ENCODE assay signal across 9 cellular contexts in genomic region chr9:114383866-114384231, GRCh38. TPM values are rescaled to one million over a fixed set of nuclear protein-coding genes. Genes with fewer than 3 reads are reported as not detected.
DNase-seq lines count a peak whose midpoint lies in the region; ATAC-seq and TF ChIP-seq lines count a peak whose summit lies in the region.
"Had no signal": no experiment of that assay in that cellular context is flagged by ENCODE, and none has a peak within 500 bp of the region (broad histone marks: within the 10 kb centered on the region; RNA-seq: fewer than 3 reads in every experiment).

No MANE protein-coding gene starts in this region.

- peaks cover 53% of the 10 kb centered on the region for H3K4me1 Mint-ChIP-seq in activated naive CD8-positive, alpha-beta T cell treated with anti-CD3 and anti-CD28 coated beads for 36 hours

- no peak for DNase-seq in left ventricle myocardium inferior
- DNase-seq in Right ventricle myocardium inferior (ENCODE audit: missing footprints): no peak
- no peak for DNase-seq in activated naive CD8-positive, alpha-beta T cell treated with anti-CD3 and anti-CD28 coated beads for 36 hours
- DNase-seq in medulla oblongata (ENCODE audit: extremely low spot score): no peak
- no peak for DNase-seq in inferior parietal cortex (ENCODE audit: extremely low spot score)
- DNase-seq in NCI-H1694 treated with DMSO at 0.1 percent for 48 hours (lab: John Stamatoyannopoulos, UW): no peak

- peak overlapping the region; percentile 99 for H3K27ac Mint-ChIP-seq in activated naive CD8-positive, alpha-beta T cell treated with anti-CD3 and anti-CD28 coated beads for 36 hours
- H3K27ac Mint-ChIP-seq: progenitor cell of endocrine pancreas had no signal

- intact Hi-C loops in left ventricle myocardium inferior (cut with micrococcal nuclease) (no loop called here), Right ventricle myocardium inferior (cut with DNase I) (no loop called here)

- 51% methylated on average over 6 of the region's 6 CpGs for WGBS in urinary bladder

- no peak for ATAC-seq in Right ventricle myocardium inferior

- H3K36me3 Mint-ChIP-seq in activated naive CD8-positive, alpha-beta T cell treated with anti-CD3 and anti-CD28 coated beads for 36 hours: peaks cover 89% of the 10 kb centered on the region

- peak overlapping the region; percentile 98 for H3K4me3 Mint-ChIP-seq in activated naive CD8-positive, alpha-beta T cell treated with anti-CD3 and anti-CD28 coated beads for 36 hours

- H3K9me3 ChIP-seq in left ventricle myocardium inferior (replicated peaks): no peaks in the 10 kb centered on the region
- H3K9me3 ChIP-seq in muscle layer of duodenum (ENCODE audit: control insufficient read depth in 1 of 2, low read length in 2 of 2): no peaks in the 10 kb centered on the region

- TF ChIP-seq CTCF in left ventricle myocardium inferior (IDR thresholded peaks at IDR 0.05; ENCODE audit: borderline replicate concordance): no peak

- H3K4me1 ChIP-seq in left ventricle myocardium inferior: peaks cover 70% of the 10 kb centered on the region
- peaks cover 30 to 60% of the 10 kb centered on the region in 2 donors for H3K4me1 ChIP-seq in muscle layer of duodenum (ENCODE audit: control insufficient read depth in 1 of 2, insufficient read depth in 2 of 2, low read length in 2 of 2)
- H3K4me1 ChIP-seq in urinary bladder (ENCODE audit: insufficient read depth): no peaks in the 10 kb centered on the region

- H3K27me3 ChIP-seq in left ventricle myocardium inferior (ENCODE audit: low read depth) (no peaks in the 10 kb centered on the region), muscle layer of duodenum (ENCODE audit: low read depth, low read length) (no peaks in the 10 kb centered on the region)

- H3K4me3 ChIP-seq in left ventricle myocardium inferior (no peak overlapping the region), muscle layer of duodenum (ENCODE audit: low read depth in 1 of 2, low read length in 2 of 2) (peak overlapping the region in 1 of 2 donors; percentile 39), urinary bladder (ENCODE audit: low read depth, low read length) (no peak overlapping the region)

- H3K27ac ChIP-seq in left ventricle myocardium inferior (replicated peaks): peak overlapping the region; percentile 89
- H3K27ac ChIP-seq in muscle layer of duodenum (ENCODE audit: low read length): peak overlapping the region; percentile 76
- H3K27ac ChIP-seq in urinary bladder (ENCODE audit: low read depth): peak overlapping the region; percentile 78

- peaks cover 3% of the 10 kb centered on the region for H3K27me3 Mint-ChIP-seq in activated naive CD8-positive, alpha-beta T cell treated with anti-CD3 and anti-CD28 coated beads for 36 hours
- H3K27me3 Mint-ChIP-seq: progenitor cell of endocrine pancreas had no signal

- H3K36me3 ChIP-seq in left ventricle myocardium inferior (peaks cover 18% of the 10 kb centered on the region), muscle layer of duodenum (ENCODE audit: control insufficient read depth in 1 of 2, insufficient read depth in 2 of 2, low read length in 2 of 2) (peaks cover 12 to 21% of the 10 kb centered on the region in 2 donors), urinary bladder (ENCODE audit: insufficient read depth) (peaks cover 2% of the 10 kb centered on the region)

- no peaks in the 10 kb centered on the region for H3K9me3 Mint-ChIP-seq in activated naive CD8-positive, alpha-beta T cell treated with anti-CD3 and anti-CD28 coated beads for 36 hours

RNA-seq across cellular contexts. Expression of gene AKNA, which starts 3.9 kb away (rescaled TPM):
- 6.3 TPM for total RNA-seq in left ventricle myocardium inferior
- total RNA-seq in Right ventricle myocardium inferior: 7.1 TPM
- total RNA-seq in activated naive CD8-positive, alpha-beta T cell treated with anti-CD3 and anti-CD28 coated beads for 36 hours: 100 to 1,000 TPM; 129 to 130 TPM
- total RNA-seq in urinary bladder: 21.2 TPM
- polyA plus RNA-seq in urinary bladder: 25.5 TPM

RNA-seq across cellular contexts. Expression of gene ORM2, which starts 54.2 kb away (rescaled TPM):
- not detected for total RNA-seq in left ventricle myocardium inferior
- not detected for total RNA-seq in Right ventricle myocardium inferior
- not detected for total RNA-seq in activated naive CD8-positive, alpha-beta T cell treated with anti-CD3 and anti-CD28 coated beads for 36 hours
- not detected for total RNA-seq in urinary bladder
- 3.2 TPM for polyA plus RNA-seq in urinary bladder
